In genomic region chr7:541661-542060, GRCh38 we compare ENCODE assay signal across 2 cellular contexts.
TF ChIP-seq lines count a peak whose summit lies in the region.

No MANE protein-coding gene starts in this region.

TF ChIP-seq in HepG2, 621 proteins besides CTCF, POLR2A, EP300 and RAD21:
- TF ChIP-seq PREB (CRISPR knock-in tag; IDR thresholded peaks at IDR 0.05): no peak
- no peak for TF ChIP-seq POGK (CRISPR knock-in tag; conservative IDR thresholded peaks at IDR 0.05)
TF ChIP-seq in HepG2: peak in this region for 0.

TF ChIP-seq in SK-N-SH treated with all-trans-retinoic acid at 6 μM for 48 hours, 23 proteins besides CTCF, POLR2A, EP300 and RAD21:
- TF ChIP-seq POU6F1 (CRISPR knock-in tag; IDR thresholded peaks at IDR 0.05; ENCODE audit: borderline replicate concordance, low read depth) (no peak), ZC3H10 (CRISPR knock-in tag; IDR thresholded peaks at IDR 0.05) (no peak), ESRRG (CRISPR knock-in tag; IDR thresholded peaks at IDR 0.05) (no peak), TSHZ2 (CRISPR knock-in tag; IDR thresholded peaks at IDR 0.05) (no peak), ISL1 (CRISPR knock-in tag; IDR thresholded peaks at IDR 0.05) (no peak), ZNF8 (CRISPR knock-in tag; IDR thresholded peaks at IDR 0.05) (no peak), SNAI2 (CRISPR knock-in tag; IDR thresholded peaks at IDR 0.05) (no peak), ZFP30 (CRISPR knock-in tag; IDR thresholded peaks at IDR 0.05) (no peak), PATZ1 (CRISPR knock-in tag; IDR thresholded peaks at IDR 0.05; ENCODE audit: borderline replicate concordance) (no peak), ARNTL (CRISPR knock-in tag; IDR thresholded peaks at IDR 0.05; ENCODE audit: borderline replicate concordance, low read depth) (no peak), CSDC2 (CRISPR knock-in tag; IDR thresholded peaks at IDR 0.05) (no peak), TCF4 (CRISPR knock-in tag; IDR thresholded peaks at IDR 0.05; ENCODE audit: borderline replicate concordance) (no peak), ZNF565 (CRISPR knock-in tag; conservative IDR thresholded peaks at IDR 0.05; ENCODE audit: low read depth) (no peak), ZFP3 (CRISPR knock-in tag; IDR thresholded peaks at IDR 0.05) (no peak), RARB (CRISPR knock-in tag; IDR thresholded peaks at IDR 0.05) (no peak)
